In the genomic region with DNA sequence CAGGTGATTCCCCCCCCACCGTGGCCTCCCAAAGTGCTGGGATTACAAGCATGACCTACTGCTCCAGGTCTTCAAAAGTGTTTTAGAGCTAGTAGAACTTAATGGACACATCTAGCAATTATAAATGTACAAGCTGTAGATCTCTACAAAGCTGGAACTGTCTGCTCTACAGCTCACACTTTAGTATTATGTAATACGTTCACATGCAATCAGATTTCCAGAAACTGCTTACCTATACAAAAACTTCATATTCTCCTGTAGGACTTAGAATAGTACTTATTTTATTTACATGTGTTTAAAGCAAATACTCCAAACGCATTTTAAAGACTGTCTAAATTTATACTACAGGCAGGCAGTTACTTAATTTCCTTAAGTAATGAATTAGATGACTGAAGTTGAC, we compare ENCODE assay signal across 20 cellular contexts. TPM values are rescaled to one million over a fixed set of nuclear protein-coding genes. Genes with fewer than 3 reads are reported as not detected.
DNase-seq lines count a peak whose midpoint lies in the region; ATAC-seq, FAIRE-seq and TF ChIP-seq lines count a peak whose summit lies in the region.
"Had no signal": no experiment of that assay in that cellular context is flagged by ENCODE, and none has a peak within 500 bp of the region (broad histone marks: within the 10 kb centered on the region; RNA-seq: fewer than 3 reads in every experiment).

No MANE protein-coding gene starts in this region.

- no peak overlapping the region for H2AFZ ChIP-seq in K562 (ENCODE audit: low read depth, low read length)
- no peak overlapping the region for H2AFZ ChIP-seq in HepG2 (ENCODE audit: low read length)

- H3K4me2 ChIP-seq in K562 (ENCODE audit: insufficient read depth, low read length) (no peak overlapping the region), HepG2 (ENCODE audit: low read depth, low read length) (no peak overlapping the region)
- H3K4me2 ChIP-seq: BLaER1 had no signal

- POLR2A ChIA-PET in K562 (lab: Yijun Ruan, JAX), result no interaction called here
- POLR2A ChIA-PET in HepG2 (lab: Yijun Ruan, JAX), result interaction anchor here (0.6 to 0.9 kb wide), 2 partner anchors 39 to 160 kb away, joined by 4 read pairs; a partner anchor contains a TSS
- POLR2A ChIA-PET in HEK293T (lab: Yijun Ruan, JAX), result no interaction called here

- H3K4me1 ChIP-seq in K562 (replicated peaks in 1 of 2; ENCODE audit: control insufficient read depth in 2 of 2, insufficient read depth in 2 of 2, low read length in 2 of 2) (no peaks in the 10 kb centered on the region), HepG2 (ENCODE audit: insufficient read depth, low read length) (peaks cover 48% of the 10 kb centered on the region), lower lobe of right lung (peaks cover 5% of the 10 kb centered on the region), upper lobe of right lung (peaks cover 6% of the 10 kb centered on the region), tibial artery (no peaks in the 10 kb centered on the region)
- H3K4me1 ChIP-seq: BLaER1, HAP-1 had no signal

- CTCF ChIA-PET in K562 (lab: Yijun Ruan, JAX; ENCODE audit: low intra/inter-chr PET ratio) (no interaction called here), HepG2 (lab: Yijun Ruan, JAX; ENCODE audit: low intra/inter-chr PET ratio, low total read pairs) (no interaction called here), HEK293T (lab: Yijun Ruan, JAX) (no interaction called here)

- no peak for TF ChIP-seq RAD21 in K562 (CRISPR knock-in tag; conservative IDR thresholded peaks at IDR 0.05 in 1 of 2, IDR thresholded peaks at IDR 0.05 in 1 of 2)
- TF ChIP-seq RAD21 in HepG2 (CRISPR knock-in tag; IDR thresholded peaks at IDR 0.05), result no peak

- DNase-seq in K562 (ENCODE audit: extremely low read depth in 1 of 4, low spot score in 3 of 4), result no peak
- DNase-seq in HepG2 (ENCODE audit: low spot score), result no peak
- no peak for DNase-seq in lower lobe of right lung
- peak; percentile 57 for DNase-seq in upper lobe of right lung
- no peak for DNase-seq in HEK293T (ENCODE audit: extremely low spot score)
- DNase-seq in stimulated activated CD4-positive, alpha-beta T cell treated with anti-CD3 and anti-CD28 coated beads, Interleukin-4, amount 100 ng/mL, for 1 hour, result no peak
- no peak for DNase-seq in D721Med (ENCODE audit: insufficient read length, low spot score)
- DNase-seq in tibial artery, result no peak
- DNase-seq: CD4-positive, alpha-beta T cell; CD8-positive, alpha-beta memory T cell; DMS53; DMS79 treated with DMSO at 0.1 percent for 48 hours; GF-D8; GOT3 had no signal

- no peak for ATAC-seq in K562
- no peak for ATAC-seq in HepG2
- peak; percentile 79 to 85 for ATAC-seq in lower lobe of right lung
- ATAC-seq in upper lobe of right lung, result peak; percentile 67

- no peaks in the 10 kb centered on the region for H3K9me1 ChIP-seq in K562 (ENCODE audit: control insufficient read depth, insufficient read depth, low read length)

- H4K20me1 ChIP-seq in K562 (replicated peaks; ENCODE audit: control insufficient read depth, insufficient read depth, low read length), result no peaks in the 10 kb centered on the region
- H4K20me1 ChIP-seq in HepG2 (ENCODE audit: insufficient read depth, low read length), result no peaks in the 10 kb centered on the region
- H4K20me1 ChIP-seq: BLaER1 had no signal

- H3K79me2 ChIP-seq in K562 (ENCODE audit: control insufficient read depth, insufficient read depth, low read length), result no peaks in the 10 kb centered on the region
- no peaks in the 10 kb centered on the region for H3K79me2 ChIP-seq in HepG2 (ENCODE audit: insufficient read depth, low read length)

- in situ Hi-C loops in K562 (cut with MboI), result loop anchor here (5.0 kb wide), 1 partner anchor 86 kb away; no protein-coding TSS in a partner anchor
- in situ Hi-C loops in HepG2 (cut with HindIII; ENCODE audit: extremely low pct_ligation_motif_present, low pct_unique_long_range_greater_than_20kb), result no loop called here

- no peak overlapping the region for H3K9ac ChIP-seq in K562 (ENCODE audit: insufficient read depth in 1 of 2, low read depth in 2 of 2, low read length in 2 of 2)
- H3K9ac ChIP-seq in HepG2 (ENCODE audit: insufficient read depth, low read depth, low read length), result no peak overlapping the region
- H3K9ac ChIP-seq: BLaER1 had no signal

- intact Hi-C loops in K562 (cut with micrococcal nuclease) (loop anchor here (10.0 kb wide), 4 partner anchors 168 to 968 kb away; a partner anchor contains a TSS), HepG2 (cut with micrococcal nuclease; ENCODE audit: unreplicated experiment) (loop anchor here (10.0 kb wide), 1 partner anchor 108 kb away; no protein-coding TSS in a partner anchor), lower lobe of right lung (cut with DNase I) (no loop called here), upper lobe of right lung (cut with DNase I) (no loop called here), tibial artery (cut with DNase I; ENCODE audit: low total_unique reads) (no loop called here)

- no peak for TF ChIP-seq EP300 in K562 (IDR thresholded peaks at IDR 0.05; ENCODE audit: low read length)
- TF ChIP-seq EP300 in HepG2 (IDR thresholded peaks at IDR 0.05; ENCODE audit: low read depth in 2 of 2, low read length in 2 of 2), result no peak
- TF ChIP-seq EP300 in HepG2 (CRISPR knock-in tag; IDR thresholded peaks at IDR 0.05; ENCODE audit: borderline replicate concordance), result no peak

- H3K9me3 ChIP-seq in K562 (replicated peaks; ENCODE audit: control insufficient read depth, insufficient read depth, low read depth, low read length) (no peaks in the 10 kb centered on the region), HepG2 (ENCODE audit: low read length) (no peaks in the 10 kb centered on the region), lower lobe of right lung (no peaks in the 10 kb centered on the region), upper lobe of right lung (no peaks in the 10 kb centered on the region), tibial artery (no peaks in the 10 kb centered on the region)
- H3K9me3 ChIP-seq: BLaER1, HAP-1 had no signal

- H3K4me3 ChIP-seq in K562 (no peak overlapping the region), HepG2 (replicated peaks in 1 of 3; ENCODE audit: insufficient read depth in 1 of 3, low read depth in 2 of 3, low read length in 3 of 3) (no peak overlapping the region), lower lobe of right lung (no peak overlapping the region), upper lobe of right lung (no peak overlapping the region), tibial artery (no peak overlapping the region)
- H3K4me3 ChIP-seq: BLaER1, HAP-1 had no signal

- 8% methylated on average over 3 of the region's 3 CpGs for WGBS in K562 (ENCODE audit: insufficient coverage, low coverage, missing lambda C conversion rate)
- 34% methylated on average over 3 of the region's 3 CpGs for WGBS in HepG2 (ENCODE audit: low lambda C conversion rate)

- BruUV-seq in K562 (replicated peaks; lab: Mats Ljungman, UMichigan) (no TSS peak), HepG2 (replicated peaks; lab: Mats Ljungman, UMichigan) (no TSS peak)

- TF ChIP-seq CTCF in K562 (IDR thresholded peaks at IDR 0.05 in 2 of 3, conservative IDR thresholded peaks at IDR 0.05 in 1 of 3; ENCODE audit: insufficient read depth in 2 of 3, low read depth in 1 of 3, low read length in 3 of 3) (no peak), HepG2 (CRISPR knock-in tag; IDR thresholded peaks at IDR 0.05) (no peak), lower lobe of right lung (IDR thresholded peaks at IDR 0.05) (no peak), upper lobe of right lung (IDR thresholded peaks at IDR 0.05) (no peak), D721Med (IDR thresholded peaks at IDR 0.05; ENCODE audit: insufficient read depth, missing control alignments) (no peak), tibial artery (IDR thresholded peaks at IDR 0.05) (no peak)

- H3K27ac ChIP-seq in K562 (ENCODE audit: extremely low read depth, low read depth, low read length), result no peak overlapping the region
- no peak overlapping the region for H3K27ac ChIP-seq in HepG2 (ENCODE audit: extremely low read length, insufficient read depth, low read length)
- no peak overlapping the region for H3K27ac ChIP-seq in lower lobe of right lung
- H3K27ac ChIP-seq in upper lobe of right lung, result no peak overlapping the region
- no peak overlapping the region for H3K27ac ChIP-seq in tibial artery
- H3K27ac ChIP-seq: BLaER1, C4-2B had no signal

- TF ChIP-seq POLR2A in K562 (conservative IDR thresholded peaks at IDR 0.05) (no peak), HepG2 (IDR thresholded peaks at IDR 0.05; ENCODE audit: insufficient read depth in 1 of 2, low read depth in 2 of 2, low read length in 2 of 2) (no peak)

- H3K36me3 ChIP-seq in K562 (ENCODE audit: control insufficient read depth, insufficient read depth, low read length) (no peaks in the 10 kb centered on the region), HepG2 (replicated peaks in 1 of 2; ENCODE audit: control insufficient read depth in 1 of 2, insufficient read depth in 2 of 2, low read length in 2 of 2) (no peaks in the 10 kb centered on the region), lower lobe of right lung (no peaks in the 10 kb centered on the region), upper lobe of right lung (no peaks in the 10 kb centered on the region), tibial artery (no peaks in the 10 kb centered on the region)
- H3K36me3 ChIP-seq: BLaER1, HAP-1 had no signal

- H3K27me3 ChIP-seq in K562 (ENCODE audit: control insufficient read depth in 2 of 2, insufficient read depth in 2 of 2, low read length in 2 of 2) (peaks cover 7 to 13% of the 10 kb centered on the region in 2 experiments; a peak in 4 of 5 replicates), HepG2 (ENCODE audit: control insufficient read depth in 1 of 2, insufficient read depth in 2 of 2, low read length in 2 of 2) (no peaks in the 10 kb centered on the region), lower lobe of right lung (ENCODE audit: low read depth) (no peaks in the 10 kb centered on the region), upper lobe of right lung (no peaks in the 10 kb centered on the region), tibial artery (no peaks in the 10 kb centered on the region)
- H3K27me3 ChIP-seq: BLaER1 had no signal

- FAIRE-seq in K562 (lab: Jason Lieb, UNC), result no peak
- no peak for FAIRE-seq in HepG2 (lab: Jason Lieb, UNC)
- no peak for FAIRE-seq in D721Med (lab: Jason Lieb, UNC)
- FAIRE-seq: GM12891, GM18507, H54 had no signal

RNA-seq across cellular contexts. Expression of a gene that starts 39.2 kb away (rescaled TPM):
- total RNA-seq in K562 (2011; cell fraction: chromatin; rRNA removed; ENCODE audit: low replicate concordance), result 69.1 and 204 TPM in 2 replicates
- 167 and 171 TPM in 2 replicates for total RNA-seq in K562 (2011; cell fraction: nucleolus; rRNA removed)
- 96.8 and 112 TPM in 2 replicates for total RNA-seq in K562 (2011; cell fraction: nucleoplasm; rRNA removed)
- total RNA-seq in K562 (2014; rRNA removed) (67.0 and 70.1 TPM in 2 replicates), K562 (2014; rRNA removed; fragmentation: Illumina TruSeq; extraction: Trizol) (10.8 and 19.3 TPM in 2 replicates), K562 (2015; rRNA removed; fragmentation: Illumina TruSeq; extraction: Trizol) (27.8 and 28.7 TPM in 2 replicates), K562 (2021) (58.3 and 58.6 TPM in 2 replicates), HepG2 (2016; rRNA removed; fragmentation: Illumina TruSeq; extraction: Trizol) (63.8 and 71.4 TPM in 2 replicates), lower lobe of right lung (48.7 TPM), upper lobe of right lung (54.0 TPM)
- polyA plus RNA-seq in K562 (2011; rRNA removed) (34.6 and 41.4 TPM in 2 replicates), K562 (2014; fragmentation: Illumina TruSeq; extraction: Trizol) (33.3 and 49.0 TPM in 2 replicates), K562 (2014; fragmentation: Nextera tagmentation; extraction: Ambion mirVana) (1 to 10 TPM; 2.6 to 5.5 TPM), K562 (2014; rRNA removed) (57.7 and 61.4 TPM in 2 replicates), HepG2 (2011; rRNA removed) (96.5 and 146 TPM in 2 replicates)
- 30.9 and 78.0 TPM in 2 replicates for polyA plus RNA-seq in K562 (2011; cell fraction: cytosol; rRNA removed)
- polyA plus RNA-seq in K562 (2011; cell fraction: nucleus; rRNA removed), result 122 and 199 TPM in 2 replicates
- 57.1 and 57.6 TPM in 2 replicates for polyA plus RNA-seq in K562 (2012)
- polyA minus RNA-seq in K562 (2011; rRNA and poly(A)+ RNA removed), result 8.3 and 18.5 TPM in 2 replicates
- 13.8 and 20.6 TPM in 2 replicates for polyA minus RNA-seq in K562 (2011; cell fraction: cytosol; rRNA and poly(A)+ RNA removed)
- polyA minus RNA-seq in K562 (2011; cell fraction: nucleus; rRNA and poly(A)+ RNA removed), result 29.8 and 34.1 TPM in 2 replicates
- 10.8 and 15.3 TPM in 2 replicates for total RNA-seq in HepG2 (2016; cell fraction: cytosol; rRNA removed; fragmentation: Illumina TruSeq; extraction: Trizol; ENCODE audit: low read depth)
- total RNA-seq in HepG2 (2016; cell fraction: insoluble cytoplasmic fraction; rRNA removed; fragmentation: Illumina TruSeq; extraction: Trizol), result 60.6 and 73.6 TPM in 2 replicates
- 20.5 and 23.7 TPM in 2 replicates for total RNA-seq in HepG2 (2016; cell fraction: membrane; rRNA removed; fragmentation: Illumina TruSeq; extraction: Trizol)
- total RNA-seq in HepG2 (2016; cell fraction: nucleus; rRNA removed; fragmentation: Illumina TruSeq; extraction: Trizol), result 55.0 and 59.3 TPM in 2 replicates
- 66.0 and 85.0 TPM in 2 replicates for polyA plus RNA-seq in HepG2 (2011; cell fraction: cytosol; rRNA removed)
- 457 and 482 TPM in 2 replicates for polyA plus RNA-seq in HepG2 (2011; cell fraction: nucleus; rRNA removed)
- polyA plus RNA-seq in HepG2 (2012), result 39.6 and 57.0 TPM in 2 replicates
- polyA plus RNA-seq in HepG2 (2016; cell fraction: cytosol; fragmentation: Illumina TruSeq; extraction: Trizol; ENCODE audit: low read depth), result 11.1 and 12.7 TPM in 2 replicates
- 58.1 and 62.4 TPM in 2 replicates for polyA plus RNA-seq in HepG2 (2016; cell fraction: insoluble cytoplasmic fraction; fragmentation: Illumina TruSeq; extraction: Trizol; ENCODE audit: low read depth)
- 16.6 and 18.5 TPM in 2 replicates for polyA plus RNA-seq in HepG2 (2016; cell fraction: membrane; fragmentation: Illumina TruSeq; extraction: Trizol; ENCODE audit: low read depth)
- polyA plus RNA-seq in HepG2 (2016; cell fraction: nucleus; fragmentation: Illumina TruSeq; extraction: Trizol; ENCODE audit: insufficient read depth, low read depth), result 139 and 142 TPM in 2 replicates
- polyA minus RNA-seq in HepG2 (2011; rRNA and poly(A)+ RNA removed; ENCODE audit: low replicate concordance), result 24.9 and 94.0 TPM in 2 replicates
- polyA minus RNA-seq in HepG2 (2011; cell fraction: cytosol; rRNA and poly(A)+ RNA removed), result 24.2 and 27.0 TPM in 2 replicates
- 42.9 and 53.5 TPM in 2 replicates for polyA minus RNA-seq in HepG2 (2011; cell fraction: nucleus; rRNA and poly(A)+ RNA removed)

RNA-seq across cellular contexts. Expression of a gene that starts 54.4 kb away (rescaled TPM):
- 200 and 412 TPM in 2 replicates for total RNA-seq in K562 (2011; cell fraction: chromatin; rRNA removed; ENCODE audit: low replicate concordance)
- total RNA-seq in K562 (2011; cell fraction: nucleolus; rRNA removed), result 373 and 423 TPM in 2 replicates
- 234 and 282 TPM in 2 replicates for total RNA-seq in K562 (2011; cell fraction: nucleoplasm; rRNA removed)
- total RNA-seq in K562 (2014; rRNA removed) (50.2 and 52.1 TPM in 2 replicates), K562 (2014; rRNA removed; fragmentation: Illumina TruSeq; extraction: Trizol) (42.0 and 45.8 TPM in 2 replicates), K562 (2015; rRNA removed; fragmentation: Illumina TruSeq; extraction: Trizol) (57.6 and 60.1 TPM in 2 replicates), K562 (2021) (89.4 and 101 TPM in 2 replicates), HepG2 (2016; rRNA removed; fragmentation: Illumina TruSeq; extraction: Trizol) (8.8 and 18.8 TPM in 2 replicates), lower lobe of right lung (88.6 TPM), upper lobe of right lung (75.1 TPM)
- polyA plus RNA-seq in K562 (2011; rRNA removed) (71.2 and 76.6 TPM in 2 replicates), K562 (2014; fragmentation: Illumina TruSeq; extraction: Trizol) (79.5 and 81.8 TPM in 2 replicates), K562 (2014; fragmentation: Nextera tagmentation; extraction: Ambion mirVana) (10 to 100 TPM; 22.7 to 24.2 TPM), K562 (2014; rRNA removed) (80.9 and 102 TPM in 2 replicates), HepG2 (2011; rRNA removed) (57.6 and 60.0 TPM in 2 replicates)
- polyA plus RNA-seq in K562 (2011; cell fraction: cytosol; rRNA removed), result 69.7 and 117 TPM in 2 replicates
- polyA plus RNA-seq in K562 (2011; cell fraction: nucleus; rRNA removed), result 294 and 516 TPM in 2 replicates
- 88.4 and 131 TPM in 2 replicates for polyA plus RNA-seq in K562 (2012)
- polyA minus RNA-seq in K562 (2011; rRNA and poly(A)+ RNA removed), result 50.9 and 87.7 TPM in 2 replicates
- polyA minus RNA-seq in K562 (2011; cell fraction: cytosol; rRNA and poly(A)+ RNA removed), result 43.3 and 54.1 TPM in 2 replicates
- 41.5 and 59.5 TPM in 2 replicates for polyA minus RNA-seq in K562 (2011; cell fraction: nucleus; rRNA and poly(A)+ RNA removed)
- 11.7 and 12.8 TPM in 2 replicates for total RNA-seq in HepG2 (2016; cell fraction: cytosol; rRNA removed; fragmentation: Illumina TruSeq; extraction: Trizol; ENCODE audit: low read depth)
- total RNA-seq in HepG2 (2016; cell fraction: insoluble cytoplasmic fraction; rRNA removed; fragmentation: Illumina TruSeq; extraction: Trizol), result 7.4 and 20.2 TPM in 2 replicates
- total RNA-seq in HepG2 (2016; cell fraction: membrane; rRNA removed; fragmentation: Illumina TruSeq; extraction: Trizol), result 9.2 and 10.8 TPM in 2 replicates
- 26.0 and 31.3 TPM in 2 replicates for total RNA-seq in HepG2 (2016; cell fraction: nucleus; rRNA removed; fragmentation: Illumina TruSeq; extraction: Trizol)
- polyA plus RNA-seq in HepG2 (2011; cell fraction: cytosol; rRNA removed), result 46.9 and 57.2 TPM in 2 replicates
- 214 and 218 TPM in 2 replicates for polyA plus RNA-seq in HepG2 (2011; cell fraction: nucleus; rRNA removed)
- 46.7 and 48.2 TPM in 2 replicates for polyA plus RNA-seq in HepG2 (2012)
- 9.4 and 10.5 TPM in 2 replicates for polyA plus RNA-seq in HepG2 (2016; cell fraction: cytosol; fragmentation: Illumina TruSeq; extraction: Trizol; ENCODE audit: low read depth)
- 14.4 and 16.6 TPM in 2 replicates for polyA plus RNA-seq in HepG2 (2016; cell fraction: insoluble cytoplasmic fraction; fragmentation: Illumina TruSeq; extraction: Trizol; ENCODE audit: low read depth)
- polyA plus RNA-seq in HepG2 (2016; cell fraction: membrane; fragmentation: Illumina TruSeq; extraction: Trizol; ENCODE audit: low read depth), result 10.4 and 12.2 TPM in 2 replicates
- 88.4 and 99.7 TPM in 2 replicates for polyA plus RNA-seq in HepG2 (2016; cell fraction: nucleus; fragmentation: Illumina TruSeq; extraction: Trizol; ENCODE audit: insufficient read depth, low read depth)
- polyA minus RNA-seq in HepG2 (2011; rRNA and poly(A)+ RNA removed; ENCODE audit: low replicate concordance), result 85.0 and 99.2 TPM in 2 replicates
- 18.2 and 24.4 TPM in 2 replicates for polyA minus RNA-seq in HepG2 (2011; cell fraction: cytosol; rRNA and poly(A)+ RNA removed)
- 23.9 and 27.4 TPM in 2 replicates for polyA minus RNA-seq in HepG2 (2011; cell fraction: nucleus; rRNA and poly(A)+ RNA removed)

Comparison
In these comparisons a context has a peak if more than half of its experiments do, and no peak if none do; other contexts are left out.
1. ATAC-seq: peak in lower lobe of right lung (2 of 2) and upper lobe of right lung (single experiment); none in K562 (single experiment) and HepG2 (single experiment).
2. intact Hi-C loops: an anchor here in K562 (10.0 kb wide) and HepG2 (10.0 kb wide); none called in lower lobe of right lung, upper lobe of right lung and tibial artery.